ENCODE assay signal across 21 cellular contexts in genomic region chr6:328924-329323, GRCh38.
"Had no signal": no experiment of that assay in that cellular context is flagged by ENCODE, and none has a peak within 500 bp of the region (broad histone marks: within the 10 kb centered on the region; RNA-seq: fewer than 3 reads in every experiment).

No MANE protein-coding gene starts in this region.

- H3K36me3 ChIP-seq: cardiac muscle cell, lower lobe of right lung had no signal

- H3K27ac ChIP-seq: cardiac muscle cell, dorsolateral prefrontal cortex, lower lobe of right lung, tibial nerve, VCaP had no signal

- DNase-seq: activated CD4-positive, alpha-beta T cell treated with anti-CD3 and anti-CD28 coated beads, Interleukin-2, amount 50 U/mL, for 4 hours; activated naive CD4-positive, alpha-beta T cell; activated naive CD8-positive, alpha-beta T cell treated with anti-CD3 and anti-CD28 coated beads for 36 hours; activated T-cell treated with anti-CD3 and anti-CD28 coated beads for 4 hours; amniotic stem cell; dorsolateral prefrontal cortex; erythroblast; hypothalamus; islet precursor cell; left colon; lower lobe of right lung; nucleus accumbens; stimulated activated CD4-positive, alpha-beta T cell treated with anti-CD3 and anti-CD28 coated beads, Interleukin-12 subunit alpha, Interleukin-12 subunit beta, amount 100 ng/mL, for 4 hours; stimulated activated CD4-positive, alpha-beta T cell treated with anti-CD3 and anti-CD28 coated beads, Interleukin-2, amount 100 ng/mL, for 24 hours had no signal

- H3K9me3 Mint-ChIP-seq: activated naive CD8-positive, alpha-beta T cell treated with anti-CD3 and anti-CD28 coated beads for 36 hours; activated T-helper 17 cell treated with anti-CD3 and anti-CD28 coated beads, Interleukin-2, amount 50 U/mL, for 72 hours; stimulated activated naive CD8-positive, alpha-beta T cell treated with anti-CD3 and anti-CD28 coated beads, Interleukin-15, Interleukin-2, amounts not matched to agents 100 ng/mL and 50 ng/mL, for 24 hours had no signal

- H3K27ac Mint-ChIP-seq: activated naive CD8-positive, alpha-beta T cell treated with anti-CD3 and anti-CD28 coated beads for 36 hours; activated T-helper 17 cell treated with anti-CD3 and anti-CD28 coated beads, Interleukin-2, amount 50 U/mL, for 72 hours; mesothelial cell of epicardium; nephron; stimulated activated naive CD8-positive, alpha-beta T cell treated with anti-CD3 and anti-CD28 coated beads, Interleukin-15, Interleukin-2, amounts not matched to agents 100 ng/mL and 50 ng/mL, for 24 hours had no signal

- H3K27me3 Mint-ChIP-seq: activated naive CD8-positive, alpha-beta T cell treated with anti-CD3 and anti-CD28 coated beads for 36 hours; activated T-helper 17 cell treated with anti-CD3 and anti-CD28 coated beads, Interleukin-2, amount 50 U/mL, for 72 hours; stimulated activated naive CD8-positive, alpha-beta T cell treated with anti-CD3 and anti-CD28 coated beads, Interleukin-15, Interleukin-2, amounts not matched to agents 100 ng/mL and 50 ng/mL, for 24 hours had no signal

- H3K36me3 Mint-ChIP-seq: mesothelial cell of epicardium had no signal

- H3K4me3 ChIP-seq: cardiac muscle cell, lower lobe of right lung, tibial nerve had no signal

- H3K4me3 Mint-ChIP-seq: activated naive CD8-positive, alpha-beta T cell treated with anti-CD3 and anti-CD28 coated beads for 36 hours; activated T-helper 17 cell treated with anti-CD3 and anti-CD28 coated beads, Interleukin-2, amount 50 U/mL, for 72 hours; mesothelial cell of epicardium; nephron; stimulated activated naive CD8-positive, alpha-beta T cell treated with anti-CD3 and anti-CD28 coated beads, Interleukin-15, Interleukin-2, amounts not matched to agents 100 ng/mL and 50 ng/mL, for 24 hours had no signal

- H3K4me1 Mint-ChIP-seq: mesothelial cell of epicardium had no signal

- H3K27me3 ChIP-seq: cardiac muscle cell, tibial nerve had no signal

- H3K9me3 ChIP-seq: lower lobe of right lung, tibial nerve had no signal
